ENCODE assay signal across 20 cellular contexts in the genomic region with DNA sequence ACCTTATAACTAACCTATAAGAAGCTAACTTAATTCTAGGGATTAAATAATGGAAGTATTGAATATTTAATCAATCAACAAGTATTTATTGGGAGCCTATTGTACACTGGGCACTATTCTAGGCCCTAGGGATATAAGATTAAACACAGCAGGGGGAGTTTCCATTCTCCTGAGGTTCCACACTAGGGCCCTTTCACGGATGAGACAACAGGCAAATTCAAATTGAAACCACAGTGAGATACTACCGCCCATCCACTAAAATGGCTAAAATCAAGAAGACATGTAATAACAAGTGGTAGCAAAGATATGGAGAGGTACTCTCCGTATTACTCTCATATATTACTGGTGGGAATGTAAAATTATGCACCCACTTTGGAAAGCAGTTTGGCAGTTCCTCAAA.
"Had no signal": no experiment of that assay in that cellular context is flagged by ENCODE, and none has a peak within 500 bp of the region (broad histone marks: within the 10 kb centered on the region; RNA-seq: fewer than 3 reads in every experiment).

No MANE protein-coding gene starts in this region.

- DNase-seq: activated CD4-positive, alpha-beta memory T cell treated with anti-CD3 and anti-CD28 coated beads for 36 hours; activated CD4-positive, alpha-beta T cell treated with anti-CD3 and anti-CD28 coated beads for 4 hours; activated CD4-positive, CD25-positive, alpha-beta regulatory T cell; activated effector memory CD4-positive, alpha-beta T cell treated with Interleukin-2 at 50 U/mL for 16 hours; activated naive CD4-positive, alpha-beta T cell treated with anti-CD3 and anti-CD28 coated beads for 36 hours; activated naive CD8-positive, alpha-beta T cell treated with anti-CD3 and anti-CD28 coated beads, Interleukin-2, amount 10 ng/mL, durations not matched to agents 7 days and 5 days; activated T-cell treated with anti-CD3 and anti-CD28 coated beads, Interleukin-2, amount 50 U/mL, for 72 hours; amniotic stem cell; effector memory CD8-positive, alpha-beta T cell; hippocampal formation; kidney glomerular epithelial cell; left lung; naive thymus-derived CD4-positive, alpha-beta T cell; occipital lobe; posterior cingulate gyrus; right lobe of liver; stimulated activated CD4-positive, alpha-beta T cell treated with anti-CD3 and anti-CD28 coated beads, Interleukin-1b, Interleukin-23, amount 100 ng/mL, for 48 hours; stomach had no signal

- ATAC-seq: activated T-cell treated with anti-CD3 and anti-CD28 coated beads, Interleukin-2, amount 50 U/mL, for 72 hours; effector memory CD8-positive, alpha-beta T cell; esophagus mucosa; left lung; naive thymus-derived CD4-positive, alpha-beta T cell; right lobe of liver; stimulated activated effector memory CD8-positive, alpha-beta T cell treated with anti-CD3 and anti-CD28 coated beads, Interleukin-12 subunit alpha, Interleukin-12 subunit beta, amount 100 ng/mL, for 72 hours had no signal
